In genomic region chr16:35506898-35507194, GRCh38 we compare ENCODE assay signal across 17 cellular contexts.
A peak's percentile ranks its signal among the peaks of the same experiment; 100 is the strongest.
DNase-seq lines count a peak whose midpoint lies in the region; ATAC-seq and TF ChIP-seq lines count a peak whose summit lies in the region.
"Had no signal": no experiment of that assay in that cellular context is flagged by ENCODE, and none has a peak within 500 bp of the region (broad histone marks: within the 10 kb centered on the region; RNA-seq: fewer than 3 reads in every experiment).

No MANE protein-coding gene starts in this region.

- H3K36me3 ChIP-seq in left ventricle myocardium inferior, result no peaks in the 10 kb centered on the region

- no peaks in the 10 kb centered on the region for H3K9me3 ChIP-seq in left ventricle myocardium inferior (replicated peaks)
- H3K9me3 ChIP-seq: Caco-2 had no signal

- peak overlapping the region; percentile 6 for H3K4me3 ChIP-seq in left ventricle myocardium inferior
- H3K4me3 ChIP-seq: GM23248 had no signal

- TF ChIP-seq CTCF in left ventricle myocardium inferior (IDR thresholded peaks at IDR 0.05; ENCODE audit: borderline replicate concordance) (no peak), GM10266 (IDR thresholded peaks at IDR 0.05; ENCODE audit: control insufficient read depth, insufficient read depth, low read depth, missing control alignments) (no peak)

- H3K27me3 ChIP-seq in left ventricle myocardium inferior (ENCODE audit: low read depth), result peaks cover 41% of the 10 kb centered on the region

- ATAC-seq in Right ventricle myocardium superior (ENCODE audit: poor library complexity) (no peak), SK-N-SH treated with all-trans-retinoic acid at 6 μM for 48 hours (peak; percentile 58; the same call in 2 of the 3 replicates)
- ATAC-seq: HepG2, PC-3 had no signal

- intact Hi-C loops in left ventricle myocardium inferior (cut with micrococcal nuclease), result no loop called here
- intact Hi-C loops in Right ventricle myocardium superior (cut with DNase I), result no loop called here

- in situ Hi-C loops in ACHN (cut with HindIII; ENCODE audit: low pct_ligation_motif_present, low pct_unique_long_range_greater_than_20kb, low sequenced_read_pairs), result no loop called here

- no peak for DNase-seq in left ventricle myocardium inferior
- DNase-seq in Right ventricle myocardium superior, result no peak
- DNase-seq in NCI-H748 treated with DMSO at 0.1 percent for 48 hours (lab: John Stamatoyannopoulos, UW), result peak; percentile 46
- no peak for DNase-seq in GM10266 (ENCODE audit: extremely low spot score)
- DNase-seq in midbrain (lab: John Stamatoyannopoulos, UW), result no peak
- DNase-seq in ACHN, result no peak
- DNase-seq: Caco-2; CD4-positive, CD25-positive, alpha-beta regulatory T cell; GM23248; NCI-H1436; NK-92 treated with Interleukin-12 subunit alpha and Interleukin-12 subunit beta, amount 100 ng/mL, for 24 hours; PC-3; T-helper 1 cell; T1000 had no signal

- no peaks in the 10 kb centered on the region for H3K4me1 ChIP-seq in left ventricle myocardium inferior
- H3K4me1 ChIP-seq: Caco-2 had no signal

- H3K27ac ChIP-seq in left ventricle myocardium inferior (replicated peaks), result no peak overlapping the region
- H3K27ac ChIP-seq: GM23248, KMS-11 had no signal

TF ChIP-seq in SK-N-SH treated with all-trans-retinoic acid at 6 μM for 48 hours, 23 proteins besides CTCF, POLR2A, EP300 and RAD21:
- no peak for TF ChIP-seq CSDC2 (CRISPR knock-in tag; IDR thresholded peaks at IDR 0.05)
- no peak for TF ChIP-seq PPARA (CRISPR knock-in tag; IDR thresholded peaks at IDR 0.05; ENCODE audit: borderline replicate concordance)
- no peak for TF ChIP-seq ZNF8 (CRISPR knock-in tag; IDR thresholded peaks at IDR 0.05)
- TF ChIP-seq GLIS3 (CRISPR knock-in tag; IDR thresholded peaks at IDR 0.05), result no peak
- TF ChIP-seq BACH2 (CRISPR knock-in tag; IDR thresholded peaks at IDR 0.05; ENCODE audit: borderline replicate concordance), result no peak
- no peak for TF ChIP-seq ZFP3 (CRISPR knock-in tag; IDR thresholded peaks at IDR 0.05)
- no peak for TF ChIP-seq CREB5 (CRISPR knock-in tag; IDR thresholded peaks at IDR 0.05; ENCODE audit: low read depth)
- no peak for TF ChIP-seq ZFP30 (CRISPR knock-in tag; IDR thresholded peaks at IDR 0.05)
- no peak for TF ChIP-seq ESRRG (CRISPR knock-in tag; IDR thresholded peaks at IDR 0.05)
- no peak for TF ChIP-seq SNAI2 (CRISPR knock-in tag; IDR thresholded peaks at IDR 0.05)
- no peak for TF ChIP-seq ZC3H10 (CRISPR knock-in tag; IDR thresholded peaks at IDR 0.05)
- no peak for TF ChIP-seq CSRNP3 (CRISPR knock-in tag; IDR thresholded peaks at IDR 0.05)
- no peak for TF ChIP-seq ARNTL (CRISPR knock-in tag; IDR thresholded peaks at IDR 0.05; ENCODE audit: borderline replicate concordance, low read depth)
- TF ChIP-seq OSR1 (CRISPR knock-in tag; IDR thresholded peaks at IDR 0.05), result no peak
- TF ChIP-seq TOX (CRISPR knock-in tag; IDR thresholded peaks at IDR 0.05; ENCODE audit: borderline replicate concordance), result no peak
- TF ChIP-seq ZNF70 (CRISPR knock-in tag; IDR thresholded peaks at IDR 0.05), result no peak
- no peak for TF ChIP-seq TSHZ2 (CRISPR knock-in tag; IDR thresholded peaks at IDR 0.05)
- TF ChIP-seq PATZ1 (CRISPR knock-in tag; IDR thresholded peaks at IDR 0.05; ENCODE audit: borderline replicate concordance), result no peak
- no peak for TF ChIP-seq RARB (CRISPR knock-in tag; IDR thresholded peaks at IDR 0.05)
